ENCODE assay signal across 8 cellular contexts in the genomic region with DNA sequence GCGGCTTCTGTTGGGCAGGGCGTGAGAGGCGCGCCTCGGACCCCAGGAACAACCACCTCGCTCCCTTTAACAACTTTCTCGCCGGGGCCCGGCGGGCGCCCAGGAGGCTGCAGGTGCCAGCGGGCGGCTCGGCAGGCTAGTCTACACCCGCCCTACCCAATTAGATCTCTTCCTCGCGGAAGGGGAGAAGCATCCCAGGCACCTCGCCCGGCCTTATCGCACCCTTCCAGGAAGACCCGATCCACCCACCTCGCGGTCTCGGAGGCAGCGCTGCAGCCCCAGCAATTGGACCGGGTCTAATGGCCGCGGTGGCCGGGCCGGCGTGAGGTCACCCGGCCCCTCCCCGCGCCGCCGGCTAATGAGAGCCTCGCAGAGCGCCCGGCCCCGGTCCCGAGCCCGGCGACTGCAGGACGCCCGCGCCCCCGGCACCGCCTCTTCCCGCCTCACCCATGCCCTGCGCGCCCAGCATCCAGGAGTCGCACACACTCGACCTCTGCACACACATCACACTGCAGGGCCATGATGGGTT. TPM values are rescaled to one million over a fixed set of nuclear protein-coding genes. Genes with fewer than 3 reads are reported as not detected.
DNase-seq lines count a peak whose midpoint lies in the region; ATAC-seq and TF ChIP-seq lines count a peak whose summit lies in the region.

A gene (minus strand): TSS at position 298 of the 529 bp plus-strand sequence. CDS start 419 bp downstream, outside the sequence.

- peaks cover 30% of the 10 kb centered on the region for H3K4me1 ChIP-seq in hepatocyte (ENCODE audit: insufficient read depth)

- H3K27ac ChIP-seq in SU-DHL-6 (ENCODE audit: low read depth, low read length) (no peak within 1 kb of the TSS), hepatocyte (peak within 1 kb of the TSS; percentile 91)

- no peaks in the 10 kb centered on the region for H3K9me3 ChIP-seq in SU-DHL-6 (ENCODE audit: insufficient read depth, low read length)
- no peaks in the 10 kb centered on the region for H3K9me3 ChIP-seq in hepatocyte (ENCODE audit: low read depth)

- H3K9me2 ChIP-seq in SU-DHL-6 (replicated peaks; ENCODE audit: insufficient read depth, low read length) (no peaks in the 10 kb centered on the region), hepatocyte (replicated peaks; ENCODE audit: insufficient read depth) (no peaks in the 10 kb centered on the region)

- peak; percentile 66 for ATAC-seq in HG02798 (IDR thresholded peaks at IDR 0.05; ENCODE audit: poor library complexity, unreplicated experiment)
- ATAC-seq in HG02678 (IDR thresholded peaks at IDR 0.05; ENCODE audit: unreplicated experiment), result no peak

- TF ChIP-seq CTCF in SU-DHL-6 (IDR thresholded peaks at IDR 0.05; ENCODE audit: insufficient read depth, low read length, poor library complexity, severe bottlenecking), result no peak
- TF ChIP-seq CTCF in astrocyte of the spinal cord (IDR thresholded peaks at IDR 0.05; ENCODE audit: low read depth, low read length), result no peak
- TF ChIP-seq CTCF in hepatocyte (IDR thresholded peaks at IDR 0.05; ENCODE audit: poor library complexity), result no peak

- H3K27me3 ChIP-seq in SU-DHL-6 (ENCODE audit: low read length) (no peaks in the 10 kb centered on the region), hepatocyte (no peaks in the 10 kb centered on the region)

- intact Hi-C loops in posterior vena cava (cut with DNase I), result no loop called here

- H3K4me2 ChIP-seq in SU-DHL-6 (ENCODE audit: low read depth, low read length, poor library complexity, severe bottlenecking) (peak within 1 kb of the TSS; percentile 62), hepatocyte (peak within 1 kb of the TSS; percentile 99)

- H3K79me2 ChIP-seq in SU-DHL-6 (ENCODE audit: insufficient read depth, low read length) (no peaks in the 10 kb centered on the region), hepatocyte (peaks cover 20% of the 10 kb centered on the region)

- H2AFZ ChIP-seq in SU-DHL-6 (ENCODE audit: low read depth, low read length, severe bottlenecking) (peak within 1 kb of the TSS; percentile 69), hepatocyte (peak within 1 kb of the TSS; percentile 92)

- H3K9ac ChIP-seq in SU-DHL-6 (ENCODE audit: low read length), result peak within 1 kb of the TSS; percentile 37

- no peaks in the 10 kb centered on the region for H3F3A ChIP-seq in SU-DHL-6 (ENCODE audit: insufficient read depth)

- no peaks in the 10 kb centered on the region for H4K20me1 ChIP-seq in SU-DHL-6 (ENCODE audit: low read depth, low read length)
- H4K20me1 ChIP-seq in hepatocyte (ENCODE audit: insufficient read depth, poor library complexity, severe bottlenecking), result no peaks in the 10 kb centered on the region

- H3K36me3 ChIP-seq in SU-DHL-6 (ENCODE audit: low read length) (no peaks in the 10 kb centered on the region), hepatocyte (replicated peaks; ENCODE audit: insufficient read depth, low read depth) (no peaks in the 10 kb centered on the region)

- in situ Hi-C loops in astrocyte of the spinal cord (cut with HindIII; ENCODE audit: low sequenced_read_pairs), result no loop called here

- DNase-seq in Daoy (ENCODE audit: low read depth) (peak; percentile 73), astrocyte of the spinal cord (ENCODE audit: low read depth, low spot score) (peak; percentile 42), hepatocyte (ENCODE audit: low spot score) (peak; percentile 81), posterior vena cava (ENCODE audit: low spot score) (peak; percentile 94), NOMO-1 treated with DMSO at 0.1 percent for 48 hours (lab: John Stamatoyannopoulos, UW; ENCODE audit: unreplicated experiment) (no peak)

- 2% methylated on average over 48 of the region's 53 CpGs for whole genome bisulfite sequencing in hepatocyte (ENCODE audit: low lambda C conversion rate, missing lambda C conversion rate)

- H3K4me3 ChIP-seq in SU-DHL-6 (ENCODE audit: insufficient read depth, low read length, poor library complexity, severe bottlenecking) (peak within 1 kb of the TSS; percentile 55), astrocyte of the spinal cord (ENCODE audit: low read depth, low read length) (peak within 1 kb of the TSS; percentile 64), hepatocyte (peak within 1 kb of the TSS; percentile 70)

RNA-seq across cellular contexts. Expression of the gene that starts here (rescaled TPM):
- total RNA-seq in Daoy (2014; rRNA removed; shearing (Covaris generic)), result 24.3 and 30.3 TPM in 2 replicates
- total RNA-seq in hepatocyte (26.9 and 32.4 TPM in 2 replicates), posterior vena cava (10 to 100 TPM; 31.8 to 42.4 TPM)
- 49.6 and 59.9 TPM in 2 replicates for polyA plus RNA-seq in hepatocyte
